Comparison of ENCODE assay signal across 19 cellular contexts in genomic region chr1:171716620-171717019, GRCh38. TPM values are rescaled to one million over a fixed set of nuclear protein-coding genes. Genes with fewer than 3 reads are reported as not detected.
DNase-seq lines count a peak whose midpoint lies in the region; TF ChIP-seq lines count a peak whose summit lies in the region.
"Had no signal": no experiment of that assay in that cellular context is flagged by ENCODE, and none has a peak within 500 bp of the region (broad histone marks: within the 10 kb centered on the region; RNA-seq: fewer than 3 reads in every experiment).

No MANE protein-coding gene starts in this region.

- no peaks in the 10 kb centered on the region for H3K27me3 Mint-ChIP-seq in HFFc6 (ENCODE audit: insufficient read depth)
- H3K27me3 Mint-ChIP-seq: activated CD4-positive, alpha-beta T cell treated with anti-CD3 and anti-CD28 coated beads, Interleukin-2, amount 10 ng/mL, durations not matched to agents 24 days and 14 days had no signal

- no peak overlapping the region for H3K4me3 Mint-ChIP-seq in HFFc6
- H3K4me3 Mint-ChIP-seq: activated CD4-positive, alpha-beta T cell treated with anti-CD3 and anti-CD28 coated beads, Interleukin-2, amount 10 ng/mL, durations not matched to agents 24 days and 14 days; CD14-positive monocyte; nephron had no signal

- no peak overlapping the region for H2AFZ ChIP-seq in MM.1S (ENCODE audit: low read length)

- H3K79me2 ChIP-seq in MM.1S (ENCODE audit: low read length) = peaks cover 5% of the 10 kb centered on the region; the same call in 1 of the 2 replicates

- H3K4me1 ChIP-seq in MM.1S (ENCODE audit: low read length) = no peaks in the 10 kb centered on the region
- H3K4me1 ChIP-seq: suprapubic skin had no signal

- no peaks in the 10 kb centered on the region for H3K27me3 ChIP-seq in MM.1S (replicated peaks; ENCODE audit: insufficient read depth, low read length)
- H3K27me3 ChIP-seq: cardiac muscle cell, suprapubic skin had no signal

- no peaks in the 10 kb centered on the region for H3K9me3 Mint-ChIP-seq in HFFc6
- H3K9me3 Mint-ChIP-seq: activated CD4-positive, alpha-beta T cell treated with anti-CD3 and anti-CD28 coated beads, Interleukin-2, amount 10 ng/mL, durations not matched to agents 24 days and 14 days had no signal

- H3K27ac ChIP-seq in MM.1S (ENCODE audit: low read length) = no peak overlapping the region
- H3K27ac ChIP-seq: RWPE1, suprapubic skin had no signal

- H4K20me1 ChIP-seq in MM.1S (ENCODE audit: insufficient read depth, low read length) = no peaks in the 10 kb centered on the region

- DNase-seq in A172 (ENCODE audit: low spot score) (peak; percentile 16), HFFc6 (no peak), cardiac fibroblast (ENCODE audit: low read depth in 2 of 2) (peak; percentile 37 to 45), iris pigment epithelial cell (ENCODE audit: low read depth) (peak; percentile 43), Kasumi-1 (lab: John Stamatoyannopoulos, UW) (no peak), MM.1S (no peak), NCI-H510A (lab: John Stamatoyannopoulos, UW) (no peak)
- DNase-seq in activated CD4-positive, alpha-beta T cell treated with anti-CD3 and anti-CD28 coated beads, Interleukin-2, amount 50 U/mL, for 1 hour = no peak
- DNase-seq: activated CD4-positive, alpha-beta T cell treated with anti-CD3 and anti-CD28 coated beads, Interleukin-2, amount 10 ng/mL, durations not matched to agents 24 days and 14 days; activated CD8-positive, alpha-beta memory T cell treated with anti-CD3 and anti-CD28 coated beads, Interleukin-2, amount 50 U/mL, for 4 hours; left cardiac atrium; midbrain; NCI-H1930; stimulated activated CD4-positive, alpha-beta T cell treated with anti-CD3 and anti-CD28 coated beads, Interleukin-12 subunit alpha, Interleukin-12 subunit beta, amount 100 ng/mL, for 4 hours had no signal

- H3K4me1 Mint-ChIP-seq in HFFc6 (ENCODE audit: low read depth) = peaks cover 30% of the 10 kb centered on the region
- H3K4me1 Mint-ChIP-seq: nephron had no signal

- no peaks in the 10 kb centered on the region for H3F3A ChIP-seq in MM.1S (ENCODE audit: insufficient read depth, low read length)

- no peaks in the 10 kb centered on the region for H3K36me3 Mint-ChIP-seq in HFFc6 (ENCODE audit: low read depth)

- H3K9ac ChIP-seq in MM.1S (ENCODE audit: low read length) = no peak overlapping the region

- no peak overlapping the region for H3K4me3 ChIP-seq in cardiac fibroblast (replicated peaks in 1 of 2; ENCODE audit: low read depth in 2 of 2, low read length in 2 of 2)
- no peak overlapping the region for H3K4me3 ChIP-seq in MM.1S (ENCODE audit: low read length)
- H3K4me3 ChIP-seq: cardiac muscle cell, suprapubic skin had no signal

- TF ChIP-seq CTCF in HFFc6 (IDR thresholded peaks at IDR 0.05) = no peak
- no peak for TF ChIP-seq CTCF in cardiac fibroblast (IDR thresholded peaks at IDR 0.05; ENCODE audit: low read depth, low read length)
- no peak for TF ChIP-seq CTCF in MM.1S (IDR thresholded peaks at IDR 0.05; ENCODE audit: low read length)

- peak overlapping the region; percentile 65; the same call in 1 of the 2 replicates for H3K27ac Mint-ChIP-seq in HFFc6
- H3K27ac Mint-ChIP-seq: activated CD4-positive, alpha-beta T cell treated with anti-CD3 and anti-CD28 coated beads, Interleukin-2, amount 10 ng/mL, durations not matched to agents 24 days and 14 days had no signal

- no peaks in the 10 kb centered on the region for H3K36me3 ChIP-seq in MM.1S (replicated peaks; ENCODE audit: insufficient read depth, low read length)
- H3K36me3 ChIP-seq: cardiac muscle cell had no signal

- H3K9me2 ChIP-seq in MM.1S (replicated peaks; ENCODE audit: insufficient read depth, low read length) = no peaks in the 10 kb centered on the region

- H3K4me2 ChIP-seq in MM.1S (ENCODE audit: low read depth, low read length) = no peak overlapping the region

- no peaks in the 10 kb centered on the region for H3K9me3 ChIP-seq in MM.1S (replicated peaks; ENCODE audit: insufficient read depth, low read length)
- H3K9me3 ChIP-seq: suprapubic skin had no signal

RNA-seq across cellular contexts. Expression of gene VAMP4, which starts 25.2 kb away (rescaled TPM):
- total RNA-seq in A172 (2014; rRNA removed; shearing (Covaris generic)) = 9.8 and 12.1 TPM in 2 replicates
- 10 to 100 TPM; 12.8 to 14.7 (median 13.4) TPM for total RNA-seq in HFFc6 (2021; fragmentation: NEBNext Ultra II Directional; extraction: Animal tissue kit (Norgen Biotek cat#: 25700))

Comparison
In these comparisons a context has a peak if more than half of its experiments do, and no peak if none do; other contexts are left out.
1. DNase-seq: peak in A172 (single experiment), cardiac fibroblast (2 of 2) and iris pigment epithelial cell (single experiment); none in HFFc6 (single experiment), Kasumi-1 (0 of 2), MM.1S (single experiment), NCI-H510A (single experiment) and activated CD4-positive, alpha-beta T cell treated with anti-CD3 and anti-CD28 coated beads, Interleukin-2, amount 50 U/mL, for 1 hour (single experiment).